ENCODE assay signal across 1 cellular context in the genomic region with DNA sequence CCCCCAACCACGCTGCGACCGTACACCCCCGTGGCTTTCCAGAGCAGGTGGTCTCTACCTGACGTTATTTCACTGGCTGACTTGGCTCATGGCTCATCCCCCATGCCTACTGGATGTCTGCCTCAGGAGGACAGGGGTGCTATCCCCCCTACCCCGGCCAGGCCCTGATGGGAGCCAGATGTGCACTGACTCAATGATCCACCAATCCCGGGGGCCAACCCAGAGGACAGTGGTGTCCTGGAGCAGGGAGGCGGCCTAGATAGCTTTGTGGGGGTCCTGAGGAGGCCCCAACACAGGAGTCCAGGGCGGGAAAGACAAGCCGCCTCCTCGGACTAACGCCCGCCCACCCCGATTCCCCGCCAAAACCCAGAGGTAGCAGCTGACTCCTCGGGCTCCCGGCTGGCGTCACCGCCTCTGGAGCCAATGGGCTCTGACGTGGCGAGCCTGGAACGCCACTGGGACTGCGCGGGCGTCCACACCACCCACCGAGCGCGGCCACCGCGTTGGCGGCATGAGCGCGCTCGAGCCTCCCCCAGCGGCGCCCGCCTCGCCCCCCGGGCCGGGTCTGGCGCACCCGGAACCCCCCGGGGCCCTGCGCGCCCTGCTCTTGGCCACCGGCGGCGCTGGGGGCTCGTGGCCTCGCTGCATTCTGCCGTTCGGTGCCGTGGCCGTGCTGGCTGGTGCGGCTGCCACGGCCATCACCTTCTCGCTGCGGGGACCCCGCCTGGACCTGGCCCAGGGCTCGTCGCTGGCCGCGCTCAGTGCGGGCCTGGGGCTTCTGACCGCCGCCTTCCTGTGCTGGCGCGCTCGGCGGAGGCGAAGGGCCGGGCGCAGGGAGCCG.
TF ChIP-seq lines count a peak whose summit lies in the region.

No MANE protein-coding gene starts in this region.

TF ChIP-seq in liver, 16 proteins besides CTCF, POLR2A, EP300 and RAD21 (continued from another document):
- no peak for TF ChIP-seq FOXA2 (IDR thresholded peaks at IDR 0.05)
